ENCODE assay signal across 11 cellular contexts in the genomic region with DNA sequence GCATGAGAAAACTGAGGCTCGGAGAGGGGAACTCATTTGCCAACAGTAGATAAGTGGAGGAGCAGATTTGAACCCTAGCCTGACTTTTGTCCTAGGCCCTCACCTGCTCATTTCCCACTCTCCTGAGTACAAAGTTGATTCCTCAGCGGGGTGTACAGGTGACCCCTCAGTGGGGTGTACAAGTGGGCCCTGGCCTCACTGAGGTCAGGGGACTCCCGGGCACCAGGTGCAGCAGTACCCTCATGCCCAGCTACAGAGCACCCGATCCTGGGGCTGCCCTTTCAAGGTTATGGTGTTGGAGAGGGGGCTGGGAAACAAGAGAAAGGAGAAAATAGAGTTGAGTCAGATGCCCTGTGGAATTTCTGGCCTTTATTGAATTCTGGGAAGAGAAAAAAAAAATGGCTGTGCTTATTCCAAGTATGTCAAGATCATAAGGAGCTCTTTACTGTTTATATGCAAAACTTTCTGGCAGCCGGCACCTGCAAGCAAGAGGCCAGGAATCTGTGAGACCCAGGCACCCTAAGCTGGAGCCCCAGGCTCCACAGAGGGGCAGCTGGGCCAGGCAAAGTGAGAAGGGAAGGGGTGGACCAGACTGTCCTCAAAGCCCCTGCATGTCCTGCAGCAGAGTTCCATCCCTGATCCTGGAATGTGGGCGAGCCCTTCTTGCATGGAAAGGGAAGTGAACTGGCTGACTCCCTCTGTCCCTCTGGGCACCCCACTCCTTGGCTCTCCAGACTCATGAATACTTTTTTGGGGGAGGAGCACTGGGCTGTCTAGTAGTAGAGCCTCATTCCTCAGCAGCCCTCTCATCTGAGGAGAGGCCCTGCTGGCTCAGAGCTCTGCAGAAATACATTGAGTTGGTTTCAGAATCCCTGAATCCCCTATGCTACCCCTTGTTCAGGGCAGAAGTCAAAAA. TPM values are rescaled to one million over a fixed set of nuclear protein-coding genes. Genes with fewer than 3 reads are reported as not detected.
A peak's percentile ranks its signal among the peaks of the same experiment; 100 is the strongest.
DNase-seq lines count a peak whose midpoint lies in the region; ATAC-seq, FAIRE-seq and TF ChIP-seq lines count a peak whose summit lies in the region.
"Had no signal": no experiment of that assay in that cellular context is flagged by ENCODE, and none has a peak within 500 bp of the region (broad histone marks: within the 10 kb centered on the region; RNA-seq: fewer than 3 reads in every experiment).

No MANE protein-coding gene starts in this region.

- H2AK5ac ChIP-seq in H1 (ENCODE audit: low read depth, low read length): no peak overlapping the region

- 0 out of 3 replicates have a peak, but pooled peaks of 1 of the 2 experiments have one; percentile 41 for TF ChIP-seq POLR2A in H1 (IDR thresholded peaks at IDR 0.05; ENCODE audit: control extremely low read depth in 1 of 2, low read depth in 2 of 2, low read length in 2 of 2)

- no peaks in the 10 kb centered on the region for H3K36me3 ChIP-seq in H1 (ENCODE audit: control insufficient read depth in 2 of 4, insufficient read depth in 4 of 4, low read length in 3 of 4)
- H3K36me3 ChIP-seq in mucosa of descending colon (ENCODE audit: low read depth): no peaks in the 10 kb centered on the region
- H3K36me3 ChIP-seq in aorta (ENCODE audit: control insufficient read depth in 1 of 2, insufficient read depth in 2 of 2, low read length in 1 of 2): no peaks in the 10 kb centered on the region
- H3K36me3 ChIP-seq in Karpas-422 (ENCODE audit: insufficient read depth, low read length): no peaks in the 10 kb centered on the region

- H3K27ac ChIP-seq in H1 (ENCODE audit: low read depth, low read length) (no peak overlapping the region), aorta (ENCODE audit: low read depth in 1 of 2, low read length in 2 of 2) (peak overlapping the region; percentile 73 to 99), Karpas-422 (ENCODE audit: low read length) (no peak overlapping the region)
- H3K27ac ChIP-seq: VCaP had no signal

- peak overlapping the region; percentile 82; the same call in 1 of the 2 replicates for H2BK20ac ChIP-seq in H1 (ENCODE audit: low read length)

- no peak for DNase-seq in stimulated activated naive CD8-positive, alpha-beta T cell treated with anti-CD3 and anti-CD28 coated beads, Interleukin-15, amount 100 ng/mL, for 72 hours
- DNase-seq in stimulated activated naive CD8-positive, alpha-beta T cell treated with anti-CD3 and anti-CD28 coated beads, Interleukin-15, Interleukin-2, amounts not matched to agents 100 U/mL and 50 U/mL, for 24 hours: no peak
- DNase-seq in H1 (ENCODE audit: low read depth in 1 of 2, low spot score in 2 of 2) (no peak), mucosa of descending colon (peak in 1 of 3 donors; percentile 40), aorta (peak; percentile 73 to 78), T-helper 2 cell (no peak), Karpas-422 (no peak)
- DNase-seq: immature natural killer cell, NCI-H2081 had no signal

- H3K9me3 Mint-ChIP-seq in stimulated activated naive CD8-positive, alpha-beta T cell treated with anti-CD3 and anti-CD28 coated beads, Interleukin-15, amount 100 ng/mL, for 72 hours: no peaks in the 10 kb centered on the region
- H3K9me3 Mint-ChIP-seq: immature natural killer cell had no signal

- no peak overlapping the region for H3K23ac ChIP-seq in H1 (ENCODE audit: insufficient read length)

- H4K20me1 ChIP-seq in H1 (replicated peaks in 1 of 2; ENCODE audit: control insufficient read depth in 1 of 2, insufficient read depth in 2 of 2, low read length in 2 of 2) (no peaks in the 10 kb centered on the region), Karpas-422 (ENCODE audit: insufficient read depth, low read depth, low read length) (no peaks in the 10 kb centered on the region)

- peak overlapping the region; percentile 19 for H3K4ac ChIP-seq in H1 (replicated peaks; ENCODE audit: insufficient read length, low read depth, low read length)

- no peak overlapping the region for H3K14ac ChIP-seq in H1 (ENCODE audit: insufficient read length)

- H3K9me3 ChIP-seq in H1 (ENCODE audit: insufficient read depth in 2 of 2, low read depth in 1 of 2, low read length in 1 of 2) (no peaks in the 10 kb centered on the region), mucosa of descending colon (no peaks in the 10 kb centered on the region), aorta (ENCODE audit: control insufficient read depth, low read length) (no peaks in the 10 kb centered on the region), Karpas-422 (ENCODE audit: low read length) (no peaks in the 10 kb centered on the region)

- H4K5ac ChIP-seq in H1 (ENCODE audit: insufficient read length, low read depth, low read length): no peak overlapping the region

- no peak overlapping the region for H3K27ac Mint-ChIP-seq in stimulated activated naive CD8-positive, alpha-beta T cell treated with anti-CD3 and anti-CD28 coated beads, Interleukin-15, amount 100 ng/mL, for 72 hours
- H3K27ac Mint-ChIP-seq: immature natural killer cell had no signal

- CTCF ChIA-PET in H1 (lab: Charles Lee; ENCODE audit: partially characterized antibody): interaction anchor here (0.6 to 6.0 kb wide), 16 partner anchors 9 to 149 kb away, joined by 3 to 31 read pairs (median 3); partner anchors contain the start of gene RYK

- no peaks in the 10 kb centered on the region for H3K4me1 Mint-ChIP-seq in stimulated activated naive CD8-positive, alpha-beta T cell treated with anti-CD3 and anti-CD28 coated beads, Interleukin-15, amount 100 ng/mL, for 72 hours
- H3K4me1 Mint-ChIP-seq: immature natural killer cell had no signal

- no peak overlapping the region for H3K4me3 Mint-ChIP-seq in stimulated activated naive CD8-positive, alpha-beta T cell treated with anti-CD3 and anti-CD28 coated beads, Interleukin-15, amount 100 ng/mL, for 72 hours
- H3K4me3 Mint-ChIP-seq: immature natural killer cell had no signal

- H3K79me1 ChIP-seq in H1 (ENCODE audit: low read depth, low read length): no peaks in the 10 kb centered on the region

- no peak for TF ChIP-seq RAD21 in H1 (IDR thresholded peaks at IDR 0.05 in 1 of 2, conservative IDR thresholded peaks at IDR 0.05 in 1 of 2; ENCODE audit: low read depth in 2 of 2, low read length in 2 of 2)

- peak overlapping the region; percentile 63 for H4K91ac ChIP-seq in H1 (replicated peaks; ENCODE audit: insufficient read length, low read length)

- H2AFZ ChIP-seq in H1 (ENCODE audit: low read length) (no peak overlapping the region), Karpas-422 (ENCODE audit: low read length) (no peak overlapping the region)

- H3K4me1 ChIP-seq in H1 (replicated peaks in 1 of 4; ENCODE audit: control insufficient read depth in 3 of 4, insufficient read depth in 4 of 4, low read length in 3 of 4): peaks cover 14 to 33% (median 22%) of the 10 kb centered on the region in 4 experiments
- peaks cover 6% of the 10 kb centered on the region for H3K4me1 ChIP-seq in mucosa of descending colon (ENCODE audit: low read depth)
- peaks cover 8% of the 10 kb centered on the region in 2 donors for H3K4me1 ChIP-seq in aorta (ENCODE audit: control insufficient read depth in 1 of 2, insufficient read depth in 2 of 2, low read length in 2 of 2)
- no peaks in the 10 kb centered on the region for H3K4me1 ChIP-seq in Karpas-422 (ENCODE audit: low read length)

- H3K9me2 ChIP-seq in Karpas-422 (replicated peaks; ENCODE audit: insufficient read depth, low read length): no peaks in the 10 kb centered on the region

- no peak overlapping the region for H2BK120ac ChIP-seq in H1 (replicated peaks; ENCODE audit: low read depth, low read length)

- TF ChIP-seq CTCF in H1 (IDR thresholded peaks at IDR 0.05; ENCODE audit: control extremely low read depth in 1 of 3, insufficient read depth in 1 of 3, low read depth in 1 of 3, low read length in 3 of 3): no peak
- no peak for TF ChIP-seq CTCF in mucosa of descending colon (IDR thresholded peaks at IDR 0.05)

- peak overlapping the region; percentile 38 for H3K18ac ChIP-seq in H1 (ENCODE audit: extremely low read depth, low read length)

- H3K27me3 ChIP-seq in H1 (replicated peaks in 1 of 4; ENCODE audit: control insufficient read depth in 3 of 4, extremely low read depth in 1 of 4, insufficient read depth in 3 of 4, low read length in 3 of 4) (no peaks in the 10 kb centered on the region), aorta (ENCODE audit: control insufficient read depth in 1 of 2, insufficient read depth in 2 of 2, low read length in 1 of 2) (no peaks in the 10 kb centered on the region), Karpas-422 (ENCODE audit: low read length) (no peaks in the 10 kb centered on the region)

- peak overlapping the region; percentile 61; the same call in 1 of the 2 replicates for H2BK15ac ChIP-seq in H1 (ENCODE audit: low read length)

- WGBS in H1 (ENCODE audit: extremely low coverage in 1 of 2, insufficient coverage in 1 of 2, insufficient read length in 1 of 2, insufficient replicate concordance in 2 of 2, low coverage in 1 of 2, low lambda C conversion rate in 2 of 2, missing lambda C conversion rate in 1 of 2), 2 experiments: 85% methylated on average over 6 of the region's 6 CpGs; no CpG with 5 or more reads in 1 of the 2 experiments
- WGBS in aorta, 2 donors: 36 to 42% methylated on average over 6 of the region's 6 CpGs

- H3K4me2 ChIP-seq in H1 (ENCODE audit: insufficient read depth in 1 of 2, low read depth in 2 of 2, low read length in 2 of 2): peak overlapping the region in 1 of 2 experiments; percentile 47; a peak in 3 of 4 replicates
- H3K4me2 ChIP-seq in Karpas-422 (ENCODE audit: low read depth, low read length, poor library complexity, severe bottlenecking): no peak overlapping the region

- TF ChIP-seq EP300 in H1 (IDR thresholded peaks at IDR 0.05; ENCODE audit: borderline replicate concordance in 1 of 2, low read depth in 2 of 2, low read length in 2 of 2): no peak

- peak overlapping the region; percentile 64; the same call in 1 of the 2 replicates for H2BK5ac ChIP-seq in H1 (ENCODE audit: low read depth, low read length)

- no peak overlapping the region for H3K56ac ChIP-seq in H1 (replicated peaks; ENCODE audit: insufficient read length, low read depth, low read length)

- intact Hi-C loops in mucosa of descending colon (cut with DNase I, micrococcal nuclease) (no loop called here), aorta (cut with DNase I) (loop anchor here in 1 of 2 donors (2.0 kb wide), 1 partner anchor 42 kb away; no protein-coding TSS in a partner anchor)

- no peak overlapping the region; a peak in 1 of 8 replicates for H3K4me3 ChIP-seq in H1 (ENCODE audit: extremely low read depth in 1 of 4, insufficient read depth in 2 of 4, low read depth in 3 of 4, low read length in 4 of 4)
- H3K4me3 ChIP-seq in mucosa of descending colon: no peak overlapping the region
- H3K4me3 ChIP-seq in aorta (ENCODE audit: low read length in 2 of 2): no peak overlapping the region
- no peak overlapping the region for H3K4me3 ChIP-seq in Karpas-422 (ENCODE audit: low read length)

- peaks cover under 1% of the 10 kb centered on the region for H3K27me3 Mint-ChIP-seq in stimulated activated naive CD8-positive, alpha-beta T cell treated with anti-CD3 and anti-CD28 coated beads, Interleukin-15, amount 100 ng/mL, for 72 hours

- peak; percentile 40 for ATAC-seq in stimulated activated naive CD8-positive, alpha-beta T cell treated with anti-CD3 and anti-CD28 coated beads, Interleukin-15, amount 100 ng/mL, for 72 hours
- ATAC-seq in stimulated activated naive CD8-positive, alpha-beta T cell treated with anti-CD3 and anti-CD28 coated beads, Interleukin-15, Interleukin-2, amounts not matched to agents 100 U/mL and 50 U/mL, for 24 hours: no peak
- peak; percentile 26 for ATAC-seq in mucosa of descending colon
- peak; percentile 69 for ATAC-seq in aorta (ENCODE audit: low FRiP score)
- ATAC-seq in GM19035 (IDR thresholded peaks at IDR 0.05; ENCODE audit: unreplicated experiment): no peak

- H4K8ac ChIP-seq in H1 (ENCODE audit: extremely low read depth, insufficient read depth, low read length): peak overlapping the region; percentile 62

- H3K79me2 ChIP-seq in H1 (ENCODE audit: control insufficient read depth in 1 of 2, insufficient read depth in 2 of 2, low read length in 2 of 2) (no peaks in the 10 kb centered on the region), Karpas-422 (ENCODE audit: low read length) (no peaks in the 10 kb centered on the region)

- H2BK12ac ChIP-seq in H1 (ENCODE audit: low read depth, low read length): peak overlapping the region; percentile 64; the same call in 1 of the 2 replicates

- no peak overlapping the region for H3K9ac ChIP-seq in H1 (replicated peaks in 1 of 4; ENCODE audit: extremely low read depth in 1 of 4, low read depth in 3 of 4, low read length in 3 of 4)
- H3K9ac ChIP-seq in Karpas-422 (ENCODE audit: low read length): no peak overlapping the region

- FAIRE-seq in H1 (lab: Jason Lieb, UNC): no peak

- POLR2A ChIA-PET in H1 (lab: Charles Lee; ENCODE audit: partially characterized antibody): interaction anchor here (0.6 to 43.9 kb wide), 8 partner anchors 8 to 152 kb away, joined by 3 to 1731 read pairs (median 4); partner anchors contain the start of gene AMOTL2

- H3K23me2 ChIP-seq in H1 (ENCODE audit: low read depth, low read length): no peaks in the 10 kb centered on the region

RNA-seq across cellular contexts. Expression of gene AMOTL2, which starts 43.1 kb away (rescaled TPM):
- total RNA-seq in H1 (2021; fragmentation: NEBNext Ultra II Directional; extraction: Animal tissue kit (Norgen Biotek cat#: 25700)): 60.3 and 63.7 TPM in 2 replicates
- polyA plus RNA-seq in H1 (2011; rRNA removed) (19.0 and 33.5 TPM in 2 replicates), aorta (10 to 100 TPM; 12.4 to 29.3 TPM)
- 31.5 TPM for polyA plus RNA-seq in H1 (2011; cell fraction: cytosol; rRNA removed)
- 61.9 TPM for polyA plus RNA-seq in H1 (2011; cell fraction: nucleus; rRNA removed)
- polyA plus RNA-seq in H1 (2012, experiment 1 of 2): 19.2 to 24.1 TPM (median 20.7 TPM) in 4 replicates
- 17.1 TPM for polyA plus RNA-seq in H1 (2012, experiment 2 of 2)
- polyA plus RNA-seq in H1 (2013, experiment 1 of 2): 18.6 TPM
- 17.2 TPM for polyA plus RNA-seq in H1 (2013, experiment 2 of 2)
- polyA minus RNA-seq in H1 (2011; rRNA and poly(A)+ RNA removed): 34.9 and 37.0 TPM in 2 replicates
- polyA minus RNA-seq in H1 (2011; cell fraction: cytosol; rRNA and poly(A)+ RNA removed): 31.9 TPM
- polyA minus RNA-seq in H1 (2011; cell fraction: nucleus; rRNA and poly(A)+ RNA removed): 103 TPM
- total RNA-seq in mucosa of descending colon (10 to 100 TPM; 17.9 to 35.1 (median 21.2) TPM), aorta (100 to 1,000 TPM in 1 of 2 donors, 10 to 100 TPM in 1; 82.1 to 118 TPM)
- not detected in 2 replicates for total RNA-seq in Karpas-422 (2014; rRNA removed; shearing (Covaris generic); ENCODE audit: low replicate concordance)
- polyA plus RNA-seq: immature natural killer cell had no signal

Comparison
In these comparisons a context has a peak if more than half of its experiments do, and no peak if none do; other contexts are left out.
1. ATAC-seq: peak in stimulated activated naive CD8-positive, alpha-beta T cell treated with anti-CD3 and anti-CD28 coated beads, Interleukin-15, amount 100 ng/mL, for 72 hours (single experiment), mucosa of descending colon (single experiment) and aorta (single experiment); none in stimulated activated naive CD8-positive, alpha-beta T cell treated with anti-CD3 and anti-CD28 coated beads, Interleukin-15, Interleukin-2, amounts not matched to agents 100 U/mL and 50 U/mL, for 24 hours (single experiment) and GM19035 (single experiment).
2. DNase-seq: peak in aorta (2 of 2); none in stimulated activated naive CD8-positive, alpha-beta T cell treated with anti-CD3 and anti-CD28 coated beads, Interleukin-15, amount 100 ng/mL, for 72 hours (0 of 2), stimulated activated naive CD8-positive, alpha-beta T cell treated with anti-CD3 and anti-CD28 coated beads, Interleukin-15, Interleukin-2, amounts not matched to agents 100 U/mL and 50 U/mL, for 24 hours (single experiment), H1 (0 of 2), T-helper 2 cell (0 of 5) and Karpas-422 (single experiment).
3. H3K27ac ChIP-seq: peak in aorta (2 of 2); none in H1 (single experiment) and Karpas-422 (single experiment).
4. RNA of gene AMOTL2, which starts 43.1 kb away (total RNA-seq): 82.1 to 118 TPM in aorta, 60.3 to 63.7 TPM in H1 and 17.9 to 35.1 TPM in mucosa of descending colon; not detected in Karpas-422; every median in the first group is over 10 times any median in the second.